8 cellular contexts compared by ENCODE assay signal in the genomic region with DNA sequence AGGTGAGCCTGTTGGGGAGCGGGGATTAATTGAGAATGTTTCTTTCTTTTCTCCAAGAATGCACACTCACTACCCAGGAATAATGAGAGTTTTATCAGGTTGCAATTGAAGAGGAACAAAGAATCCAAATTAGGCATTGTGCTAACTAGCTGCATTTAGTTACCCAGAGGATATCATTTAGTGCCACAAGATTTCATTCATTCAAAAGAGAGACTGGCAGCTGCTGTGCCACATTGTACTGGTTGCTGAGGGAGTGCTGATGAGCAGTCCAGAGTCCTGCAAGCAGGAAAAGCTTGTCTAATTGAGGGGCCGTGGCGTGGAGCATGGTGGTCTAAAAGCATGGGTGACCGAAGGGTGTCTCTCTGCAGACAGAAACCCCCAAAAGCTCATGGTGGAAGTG.
"Had no signal": no experiment of that assay in that cellular context is flagged by ENCODE, and none has a peak within 500 bp of the region (broad histone marks: within the 10 kb centered on the region; RNA-seq: fewer than 3 reads in every experiment).

No MANE protein-coding gene starts in this region.

- H3K27ac ChIP-seq: GM23248, HL-60 had no signal

- DNase-seq: GM23248, H9, HFFc6, KBM-7 had no signal

- H3K4me1 Mint-ChIP-seq: IgD-negative memory B cell had no signal

- H3K27ac Mint-ChIP-seq: H9, HFFc6, IgD-negative memory B cell had no signal

- H3K4me3 ChIP-seq: GM23248 had no signal

- H3K9ac ChIP-seq: GM23248 had no signal

- H2AFZ ChIP-seq: GM23248 had no signal

- ATAC-seq: HCT116, HepG2 had no signal

- H3K4me3 Mint-ChIP-seq: H9, HFFc6, IgD-negative memory B cell had no signal

- H3K9me3 Mint-ChIP-seq: HFFc6 had no signal

- H3K36me3 Mint-ChIP-seq: IgD-negative memory B cell had no signal
